8 cellular contexts compared by ENCODE assay signal in genomic region chr17:45371414-45372324, GRCh38. TPM values are rescaled to one million over a fixed set of nuclear protein-coding genes. Genes with fewer than 3 reads are reported as not detected.
A peak's percentile ranks its signal among the peaks of the same experiment; 100 is the strongest.
DNase-seq lines count a peak whose midpoint lies in the region; ATAC-seq and TF ChIP-seq lines count a peak whose summit lies in the region.

No MANE protein-coding gene starts in this region.

- TF ChIP-seq CTCF in lung (IDR thresholded peaks at IDR 0.05; ENCODE audit: control extremely low read depth, extremely low read depth) (no peak), WERI-Rb-1 (IDR thresholded peaks at IDR 0.05; ENCODE audit: low read depth, low read length) (no peak)

- no peaks in the 10 kb centered on the region for H3K9me3 Mint-ChIP-seq in effector memory CD8-positive, alpha-beta T cell

- peaks cover 5% of the 10 kb centered on the region in 2 donors for H3K4me1 ChIP-seq in lung (ENCODE audit: control insufficient read depth in 2 of 2, insufficient read depth in 2 of 2, low read length in 2 of 2)

- DNase-seq in SIG-M5 treated with dmso at 0.1 percent for 504 hours (lab: John Stamatoyannopoulos, UW; ENCODE audit: unreplicated experiment) (peak; percentile 34), SIG-M5 (lab: John Stamatoyannopoulos, UW) (no peak), T1000 (lab: John Stamatoyannopoulos, UW) (peak; percentile 98), lung (ENCODE audit: low spot score) (peak; percentile 84), WERI-Rb-1 (no peak)
- no peak for DNase-seq in effector memory CD8-positive, alpha-beta T cell
- peak in 2 of 3 experiments; percentile 21 to 23 for DNase-seq in stimulated activated CD4-positive, alpha-beta T cell treated with anti-CD3 and anti-CD28 coated beads, TNF-alpha, amount 100 ng/mL, for 4 hours (ENCODE audit: low read depth in 3 of 3)

- 17 to 20% methylated on average over 51 to 55 of the region's 55 CpGs for WGBS in lung, 2 donors

- H3K4me3 ChIP-seq in lung (no peak overlapping the region), WERI-Rb-1 (ENCODE audit: low read depth, low read length) (no peak overlapping the region)

- no peaks in the 10 kb centered on the region for H3K36me3 ChIP-seq in lung (ENCODE audit: control insufficient read depth in 2 of 2, insufficient read depth in 2 of 2, low read length in 2 of 2)
- no peaks in the 10 kb centered on the region for H3K36me3 ChIP-seq in WERI-Rb-1

- H3K36me3 Mint-ChIP-seq in effector memory CD8-positive, alpha-beta T cell (ENCODE audit: insufficient read depth) = peaks cover 5% of the 10 kb centered on the region

- ATAC-seq in effector memory CD8-positive, alpha-beta T cell (replicated peaks) = no peak
- ATAC-seq in lung (ENCODE audit: insufficient read depth, low FRiP score) = peak; percentile 97
- ATAC-seq in GM18870 (IDR thresholded peaks at IDR 0.05; ENCODE audit: unreplicated experiment) = no peak

- H3K4me3 Mint-ChIP-seq in effector memory CD8-positive, alpha-beta T cell = peak overlapping the region; percentile 52 to 54

- H3K4me1 Mint-ChIP-seq in effector memory CD8-positive, alpha-beta T cell (ENCODE audit: low read depth in 2 of 2) = peaks cover 0 to 3% of the 10 kb centered on the region in 2 donors

- H3K9me3 ChIP-seq in lung (ENCODE audit: control insufficient read depth in 2 of 2, insufficient read depth in 1 of 2, low read length in 1 of 2) (no peaks in the 10 kb centered on the region), WERI-Rb-1 (ENCODE audit: severe bottlenecking) (no peaks in the 10 kb centered on the region)

- peaks cover 30 to 46% of the 10 kb centered on the region in 2 donors for H3K27me3 Mint-ChIP-seq in effector memory CD8-positive, alpha-beta T cell

- H3K27ac ChIP-seq in lung (ENCODE audit: low read depth in 1 of 2, low read length in 1 of 2) = peak overlapping the region; percentile 85 to 93
- H3K27ac ChIP-seq in WERI-Rb-1 = no peak overlapping the region

- H3K27ac Mint-ChIP-seq in effector memory CD8-positive, alpha-beta T cell = no peak overlapping the region

- H3K27me3 ChIP-seq in lung (ENCODE audit: control insufficient read depth, insufficient read depth) = no peaks in the 10 kb centered on the region
- H3K27me3 ChIP-seq in WERI-Rb-1 (ENCODE audit: insufficient read depth, low read depth, severe bottlenecking) = no peaks in the 10 kb centered on the region

RNA-seq across cellular contexts. Expression of gene MAP3K14, which starts 54.8 kb away (rescaled TPM):
- total RNA-seq in lung = 10 to 100 TPM in 1 of 2 donors, 1 to 10 TPM in 1; 5.9 to 13.5 TPM
- polyA plus RNA-seq in lung = 1 to 10 TPM; 6.4 to 9.2 TPM

Comparison
In these comparisons a context has a peak if more than half of its experiments do, and no peak if none do; other contexts are left out.
1. DNase-seq: peak in SIG-M5 treated with dmso at 0.1 percent for 504 hours (single experiment), T1000 (single experiment), lung (single experiment) and stimulated activated CD4-positive, alpha-beta T cell treated with anti-CD3 and anti-CD28 coated beads, TNF-alpha, amount 100 ng/mL, for 4 hours (2 of 3); none in SIG-M5 (single experiment), effector memory CD8-positive, alpha-beta T cell (0 of 3) and WERI-Rb-1 (single experiment).